24 cellular contexts compared by ENCODE assay signal in the genomic region with DNA sequence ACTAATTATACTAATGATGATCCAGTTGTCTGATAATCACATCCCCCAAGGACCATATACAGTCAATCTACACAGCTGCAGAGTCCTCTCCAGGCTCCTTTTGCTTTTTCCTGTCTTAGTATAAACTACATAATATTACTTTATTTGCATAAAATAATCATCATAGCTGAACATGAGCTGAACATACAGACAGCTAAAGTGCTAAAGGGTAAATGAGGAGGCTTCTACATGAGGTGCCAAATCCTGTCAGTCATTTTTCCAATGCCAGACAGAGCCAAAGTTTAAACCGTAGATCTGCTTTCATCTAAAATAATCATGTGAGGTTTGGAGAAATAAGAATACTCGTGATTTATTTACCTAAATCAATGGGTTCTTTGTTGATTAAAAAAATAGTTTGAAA.
"Had no signal": no experiment of that assay in that cellular context is flagged by ENCODE, and none has a peak within 500 bp of the region (broad histone marks: within the 10 kb centered on the region; RNA-seq: fewer than 3 reads in every experiment).

No MANE protein-coding gene starts in this region.

- H3K36me3 ChIP-seq: colonic mucosa, esophagus muscularis mucosa, esophagus squamous epithelium, gastrocnemius medialis, gastroesophageal sphincter, heart left ventricle, heart right ventricle had no signal

- H3K27ac ChIP-seq: colonic mucosa, coronary artery, dorsolateral prefrontal cortex, epithelial cell of prostate, esophagus muscularis mucosa, esophagus squamous epithelium, foreskin keratinocyte, gastrocnemius medialis, gastroesophageal sphincter, heart left ventricle, heart right ventricle, hepatocyte had no signal

- H3K4me2 ChIP-seq: hepatocyte had no signal

- H2AFZ ChIP-seq: hepatocyte had no signal

- DNase-seq: colonic mucosa; cortex of kidney; dermis blood vessel endothelial cell; dorsolateral prefrontal cortex; effector CD4-positive, alpha-beta T cell; effector CD8-positive, alpha-beta T cell; effector memory CD4-positive, alpha-beta T cell; effector memory CD8-positive, alpha-beta T cell; endodermal cell; erythroblast; esophagus squamous epithelium; foreskin fibroblast; foreskin keratinocyte; foreskin melanocyte; gastrocnemius medialis; glutamatergic neuron; head of caudate nucleus; heart left ventricle; heart right ventricle had no signal

- H3K79me2 ChIP-seq: hepatocyte had no signal

- H3K9me3 ChIP-seq: colonic mucosa, esophagus muscularis mucosa, esophagus squamous epithelium, gastrocnemius medialis, gastroesophageal sphincter, heart left ventricle, heart right ventricle had no signal

- H3K4me3 ChIP-seq: colonic mucosa, coronary artery, dorsolateral prefrontal cortex, esophagus muscularis mucosa, esophagus squamous epithelium, gastrocnemius medialis, gastroesophageal sphincter, heart left ventricle, heart right ventricle, hepatocyte had no signal

- H3K27me3 ChIP-seq: colonic mucosa, dorsolateral prefrontal cortex, esophagus muscularis mucosa, esophagus squamous epithelium, foreskin keratinocyte, gastrocnemius medialis, gastroesophageal sphincter, heart left ventricle, heart right ventricle, hepatocyte had no signal
